7 cellular contexts compared by ENCODE assay signal in the genomic region with DNA sequence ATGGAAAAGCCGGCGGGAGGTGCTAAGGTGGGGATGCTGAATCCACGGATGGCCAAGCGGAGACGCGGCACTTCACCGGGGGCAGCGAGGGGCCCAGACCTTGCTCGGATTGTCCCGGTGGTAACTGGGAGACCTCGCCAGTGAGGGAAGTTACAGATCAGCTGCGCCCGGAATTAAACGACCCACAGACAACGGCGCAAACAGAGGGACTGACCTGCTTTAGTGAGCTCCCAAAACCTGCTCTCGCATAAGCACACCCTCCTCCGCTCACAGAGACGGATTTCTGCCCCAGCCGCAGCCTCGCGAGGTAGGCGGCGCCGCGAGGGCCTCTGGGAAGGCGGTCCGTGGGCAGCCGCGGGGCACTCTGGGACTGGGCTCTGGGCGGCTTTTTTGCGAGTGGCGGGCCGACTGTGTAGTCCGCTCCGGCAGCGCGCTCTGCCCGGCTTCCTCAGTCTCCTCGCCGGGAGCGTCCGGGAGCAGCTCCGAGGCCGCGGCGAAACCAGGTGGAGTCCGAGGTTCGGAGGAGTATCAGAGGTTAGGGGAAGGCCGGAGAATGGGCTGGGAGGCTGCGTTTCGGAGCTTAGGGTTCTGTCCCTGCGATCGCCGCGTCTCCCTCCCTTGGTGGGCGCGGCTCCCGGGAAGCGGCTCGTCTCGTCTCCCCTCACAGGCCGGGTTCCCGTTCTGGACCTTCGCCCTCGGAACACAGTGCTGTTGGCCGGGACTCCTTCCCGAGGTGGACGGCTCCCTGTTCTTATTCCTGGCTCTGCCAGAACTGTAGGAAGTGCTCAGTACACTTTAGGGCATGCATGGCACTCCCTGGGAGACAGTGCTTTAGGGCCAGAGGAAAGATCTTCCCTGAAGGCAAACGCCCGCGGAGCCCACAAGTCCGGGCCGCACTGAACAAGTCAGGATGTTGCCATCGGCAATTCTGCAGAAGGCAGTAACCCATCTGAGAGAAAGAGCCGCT.
A peak's percentile ranks its signal among the peaks of the same experiment; 100 is the strongest.
DNase-seq lines count a peak whose midpoint lies in the region; ATAC-seq lines count a peak whose summit lies in the region.

A gene with protein sequence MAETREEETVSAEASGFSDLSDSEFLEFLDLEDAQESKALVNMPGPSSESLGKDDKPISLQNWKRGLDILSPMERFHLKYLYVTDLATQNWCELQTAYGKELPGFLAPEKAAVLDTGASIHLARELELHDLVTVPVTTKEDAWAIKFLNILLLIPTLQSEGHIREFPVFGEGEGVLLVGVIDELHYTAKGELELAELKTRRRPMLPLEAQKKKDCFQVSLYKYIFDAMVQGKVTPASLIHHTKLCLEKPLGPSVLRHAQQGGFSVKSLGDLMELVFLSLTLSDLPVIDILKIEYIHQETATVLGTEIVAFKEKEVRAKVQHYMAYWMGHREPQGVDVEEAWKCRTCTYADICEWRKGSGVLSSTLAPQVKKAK (plus strand): TSS at position 393 of the 967 bp plus-strand sequence. CDS start 5,778 bp downstream, outside the sequence.

- peaks cover 10% of the 10 kb centered on the region for H3K4me1 Mint-ChIP-seq in central memory CD8-positive, alpha-beta T cell

- H3K36me3 Mint-ChIP-seq in central memory CD8-positive, alpha-beta T cell (ENCODE audit: insufficient read depth), result peaks cover 5% of the 10 kb centered on the region

- H3K4me3 Mint-ChIP-seq in central memory CD8-positive, alpha-beta T cell, result peak within 1 kb of the TSS; percentile 89

- peak within 1 kb of the TSS; percentile 82 for H3K27ac Mint-ChIP-seq in central memory CD8-positive, alpha-beta T cell (ENCODE audit: low read depth)

- no peaks in the 10 kb centered on the region for H3K27me3 Mint-ChIP-seq in central memory CD8-positive, alpha-beta T cell

- DNase-seq in NCI-H2196 treated with DMSO at 0.1 percent for 48 hours (lab: John Stamatoyannopoulos, UW; ENCODE audit: unreplicated experiment) (peak; percentile 48), islet precursor cell (peak; percentile 89)
- peak; percentile 60 to 63 for DNase-seq in central memory CD8-positive, alpha-beta T cell (ENCODE audit: low spot score in 2 of 2)
- peak; percentile 82 for DNase-seq in stimulated activated CD4-positive, alpha-beta T cell treated with anti-CD3 and anti-CD28 coated beads, Interleukin-12 subunit alpha, Interleukin-12 subunit beta, amount 100 ng/mL, for 4 hours

- H3K9me3 Mint-ChIP-seq in central memory CD8-positive, alpha-beta T cell, result peaks cover 15% of the 10 kb centered on the region

- ATAC-seq in GM18502 (IDR thresholded peaks at IDR 0.05; ENCODE audit: poor library complexity, unreplicated experiment) (peak; percentile 90), HG02981 (IDR thresholded peaks at IDR 0.05; ENCODE audit: unreplicated experiment) (peak; percentile 81)
- ATAC-seq in activated CD4-positive, CD25-positive, alpha-beta regulatory T cell treated with anti-CD3 and anti-CD28 coated beads, Interleukin-2, amount 50 U/mL, for 24 hours, result peak; percentile 99 to 100
- peak; percentile 97 for ATAC-seq in central memory CD8-positive, alpha-beta T cell (replicated peaks; ENCODE audit: extremely low read depth, poor library complexity, severe bottlenecking)

Comparison
In these comparisons a context has a peak if more than half of its experiments do, and no peak if none do; other contexts are left out.
1. Peak in every context shown above with its lines: DNase-seq and ATAC-seq.